Comparison of ENCODE assay signal across 21 cellular contexts in the genomic region with DNA sequence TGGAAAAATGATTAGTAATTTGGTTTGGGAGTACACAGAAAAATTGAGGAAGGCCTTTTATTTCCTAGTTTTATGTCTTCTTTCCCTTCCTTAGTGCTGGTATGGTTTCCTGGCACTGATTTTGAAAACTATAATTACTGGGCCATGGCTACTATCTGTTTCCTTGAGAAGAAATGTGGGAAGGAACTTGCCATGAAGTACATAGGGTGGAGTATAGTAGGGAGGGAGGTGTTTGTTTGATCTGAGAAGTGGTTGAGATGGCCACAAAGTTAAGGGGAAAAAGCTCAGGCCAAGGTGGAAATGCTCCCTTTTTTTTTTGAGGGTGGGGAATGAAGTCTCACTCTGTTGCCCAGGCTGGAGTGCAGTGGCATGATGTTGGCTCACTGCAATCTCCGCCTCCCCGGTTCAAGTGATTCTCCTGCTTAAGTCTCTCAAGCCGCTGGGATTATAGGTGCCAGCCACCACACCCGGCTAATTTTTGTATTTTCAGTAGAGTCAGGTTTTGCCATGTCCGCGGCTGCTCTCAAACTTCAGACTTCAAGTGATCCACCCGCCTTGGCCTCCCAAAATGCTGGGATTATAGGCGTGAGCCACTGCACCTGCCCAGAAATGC. TPM values are rescaled to one million over a fixed set of nuclear protein-coding genes. Genes with fewer than 3 reads are reported as not detected.
DNase-seq lines count a peak whose midpoint lies in the region; ATAC-seq and TF ChIP-seq lines count a peak whose summit lies in the region.
"Had no signal": no experiment of that assay in that cellular context is flagged by ENCODE, and none has a peak within 500 bp of the region (broad histone marks: within the 10 kb centered on the region; RNA-seq: fewer than 3 reads in every experiment).

No MANE protein-coding gene starts in this region.

- 42 to 44% methylated on average over 8 of the region's 8 CpGs for WGBS in thyroid gland, 2 donors

- H3K4me1 Mint-ChIP-seq in activated naive CD8-positive, alpha-beta T cell (ENCODE audit: low read depth), result peaks cover 28% of the 10 kb centered on the region
- H3K4me1 Mint-ChIP-seq in activated naive CD8-positive, alpha-beta T cell treated with anti-CD3 and anti-CD28 coated beads for 36 hours, result peaks cover 26% of the 10 kb centered on the region

- H3K4me3 ChIP-seq in thyroid gland (replicated peaks in 1 of 3), result no peak overlapping the region

- no peak overlapping the region for H3K4me3 Mint-ChIP-seq in activated naive CD8-positive, alpha-beta T cell
- no peak overlapping the region for H3K4me3 Mint-ChIP-seq in activated naive CD8-positive, alpha-beta T cell treated with anti-CD3 and anti-CD28 coated beads for 36 hours
- H3K4me3 Mint-ChIP-seq: activated CD4-positive, alpha-beta memory T cell treated with anti-CD3 and anti-CD28 coated beads for 36 hours; CD4-positive, alpha-beta memory T cell; naive B cell had no signal

- DNase-seq in activated naive CD8-positive, alpha-beta T cell treated with anti-CD3 and anti-CD28 coated beads for 36 hours, result no peak
- DNase-seq in left lobe of liver (ENCODE audit: low spot score) (peak; percentile 23), thyroid gland (peak; percentile 86 to 90), NCI-H1417 treated with DMSO at 0.1 percent for 48 hours (lab: John Stamatoyannopoulos, UW) (no peak), GM19238 (ENCODE audit: insufficient read length, low spot score) (no peak)
- DNase-seq: activated CD4-positive, alpha-beta memory T cell treated with anti-CD3 and anti-CD28 coated beads for 36 hours; activated effector memory CD4-positive, alpha-beta T cell treated with Interleukin-2 at 50 U/mL for 16 hours; CD4-positive, alpha-beta memory T cell; hippocampal formation; left cardiac atrium; naive B cell; NCI-H1694 treated with DMSO at 0.1 percent for 48 hours; stimulated activated CD4-positive, alpha-beta T cell treated with anti-CD3 and anti-CD28 coated beads, Interleukin-15, amount 100 ng/mL, for 24 hours had no signal

- no peaks in the 10 kb centered on the region for H3K9me3 Mint-ChIP-seq in activated naive CD8-positive, alpha-beta T cell (ENCODE audit: low read depth)
- H3K9me3 Mint-ChIP-seq in activated naive CD8-positive, alpha-beta T cell treated with anti-CD3 and anti-CD28 coated beads for 36 hours, result no peaks in the 10 kb centered on the region
- H3K9me3 Mint-ChIP-seq: activated CD4-positive, alpha-beta memory T cell treated with anti-CD3 and anti-CD28 coated beads for 36 hours; CD4-positive, alpha-beta memory T cell had no signal

- intact Hi-C loops in thyroid gland (cut with DNase I), result loop anchor here (5.0 to 10.0 kb wide), 2 partner anchors 45 to 118 kb away; a partner anchor contains a TSS

- no peaks in the 10 kb centered on the region for H3K36me3 ChIP-seq in thyroid gland

- TF ChIP-seq POLR2A in thyroid gland (IDR thresholded peaks at IDR 0.05), result peak in 1 of 2 donors; percentile 24

- no peaks in the 10 kb centered on the region for H3K27me3 Mint-ChIP-seq in activated naive CD8-positive, alpha-beta T cell
- no peaks in the 10 kb centered on the region for H3K27me3 Mint-ChIP-seq in activated naive CD8-positive, alpha-beta T cell treated with anti-CD3 and anti-CD28 coated beads for 36 hours
- H3K27me3 Mint-ChIP-seq: activated CD4-positive, alpha-beta memory T cell treated with anti-CD3 and anti-CD28 coated beads for 36 hours; CD4-positive, alpha-beta memory T cell; naive B cell had no signal

- H3K36me3 Mint-ChIP-seq in activated naive CD8-positive, alpha-beta T cell, result no peaks in the 10 kb centered on the region
- no peaks in the 10 kb centered on the region for H3K36me3 Mint-ChIP-seq in activated naive CD8-positive, alpha-beta T cell treated with anti-CD3 and anti-CD28 coated beads for 36 hours
- H3K36me3 Mint-ChIP-seq: activated CD4-positive, alpha-beta memory T cell treated with anti-CD3 and anti-CD28 coated beads for 36 hours; CD4-positive, alpha-beta memory T cell; naive B cell had no signal

- no peaks in the 10 kb centered on the region for H3K9me3 ChIP-seq in thyroid gland

- no peaks in the 10 kb centered on the region for H3K27me3 ChIP-seq in thyroid gland

- no peak for TF ChIP-seq CTCF in thyroid gland (IDR thresholded peaks at IDR 0.05)

- peak overlapping the region; percentile 62 to 96 (median 64) for H3K27ac ChIP-seq in thyroid gland

- H3K27ac Mint-ChIP-seq in activated naive CD8-positive, alpha-beta T cell, result peak overlapping the region; percentile 24
- no peak overlapping the region for H3K27ac Mint-ChIP-seq in activated naive CD8-positive, alpha-beta T cell treated with anti-CD3 and anti-CD28 coated beads for 36 hours
- H3K27ac Mint-ChIP-seq: activated CD4-positive, alpha-beta memory T cell treated with anti-CD3 and anti-CD28 coated beads for 36 hours; progenitor cell of endocrine pancreas had no signal

- H3K4me1 ChIP-seq in thyroid gland, result peaks cover 15 to 42% of the 10 kb centered on the region in 2 donors

- no peak for ATAC-seq in left lobe of liver

RNA-seq across cellular contexts. Expression of a gene that starts 11.3 kb away (rescaled TPM):
- total RNA-seq in activated naive CD8-positive, alpha-beta T cell treated with anti-CD3 and anti-CD28 coated beads for 36 hours, result not detected
- total RNA-seq in left lobe of liver (110 TPM), thyroid gland (not detected)
- total RNA-seq: activated CD4-positive, alpha-beta memory T cell treated with anti-CD3 and anti-CD28 coated beads for 36 hours; CD4-positive, alpha-beta memory T cell; Daoy; dermis microvascular lymphatic vessel endothelial cell; fibroblast of lung; H4; HT1080; NCI-H460; progenitor cell of endocrine pancreas had no signal

RNA-seq across cellular contexts. Expression of a gene that starts 13.9 kb away (rescaled TPM):
- total RNA-seq in activated naive CD8-positive, alpha-beta T cell treated with anti-CD3 and anti-CD28 coated beads for 36 hours, result 100 to 1,000 TPM; 228 to 231 TPM
- total RNA-seq in left lobe of liver (66.5 TPM), thyroid gland (1,000 to 10,000 TPM in 2 of 4 donors, 100 to 1,000 TPM in 2; 739 to 2,947 (median 1,128) TPM)

RNA-seq across cellular contexts. Expression of a gene that starts 45.7 kb away (rescaled TPM):
- 10 to 100 TPM; 21.1 to 21.9 TPM for total RNA-seq in activated naive CD8-positive, alpha-beta T cell treated with anti-CD3 and anti-CD28 coated beads for 36 hours
- total RNA-seq in left lobe of liver, result 14.2 TPM
- total RNA-seq in thyroid gland, result 10 to 100 TPM; 12.5 to 36.4 (median 22.7) TPM

RNA-seq across cellular contexts. Expression of a gene that starts 45.9 kb away (rescaled TPM):
- total RNA-seq in activated naive CD8-positive, alpha-beta T cell treated with anti-CD3 and anti-CD28 coated beads for 36 hours, result 10 to 100 TPM in 1 of 2 experiments, 1 to 10 TPM in 1; 9.3 to 10.3 TPM
- total RNA-seq in left lobe of liver, result 0.65 TPM
- total RNA-seq in thyroid gland, result 1 to 10 TPM in 2 of 4 donors, under 1 TPM in 2; 0.13 to 2.0 (median 0.97) TPM
- total RNA-seq: Daoy had no signal

RNA-seq across cellular contexts. Expression of a gene that starts 52.4 kb away (rescaled TPM):
- total RNA-seq in activated naive CD8-positive, alpha-beta T cell treated with anti-CD3 and anti-CD28 coated beads for 36 hours, result 10 to 100 TPM; 37.6 to 38.3 TPM
- total RNA-seq in left lobe of liver (11.4 TPM), thyroid gland (10 to 100 TPM; 18.7 to 26.9 (median 20.3) TPM)

Comparison
In these comparisons a context has a peak if more than half of its experiments do, and no peak if none do; other contexts are left out.
1. DNase-seq: peak in left lobe of liver (single experiment) and thyroid gland (2 of 2); none in activated naive CD8-positive, alpha-beta T cell treated with anti-CD3 and anti-CD28 coated beads for 36 hours (single experiment), NCI-H1417 treated with DMSO at 0.1 percent for 48 hours (single experiment) and GM19238 (single experiment).
2. RNA of a gene that starts 11.3 kb away (total RNA-seq): 110 TPM in left lobe of liver (single experiment); not detected in activated naive CD8-positive, alpha-beta T cell treated with anti-CD3 and anti-CD28 coated beads for 36 hours and not detected in thyroid gland; every median in the first group is over 100 times any median in the second.